In the genomic region with DNA sequence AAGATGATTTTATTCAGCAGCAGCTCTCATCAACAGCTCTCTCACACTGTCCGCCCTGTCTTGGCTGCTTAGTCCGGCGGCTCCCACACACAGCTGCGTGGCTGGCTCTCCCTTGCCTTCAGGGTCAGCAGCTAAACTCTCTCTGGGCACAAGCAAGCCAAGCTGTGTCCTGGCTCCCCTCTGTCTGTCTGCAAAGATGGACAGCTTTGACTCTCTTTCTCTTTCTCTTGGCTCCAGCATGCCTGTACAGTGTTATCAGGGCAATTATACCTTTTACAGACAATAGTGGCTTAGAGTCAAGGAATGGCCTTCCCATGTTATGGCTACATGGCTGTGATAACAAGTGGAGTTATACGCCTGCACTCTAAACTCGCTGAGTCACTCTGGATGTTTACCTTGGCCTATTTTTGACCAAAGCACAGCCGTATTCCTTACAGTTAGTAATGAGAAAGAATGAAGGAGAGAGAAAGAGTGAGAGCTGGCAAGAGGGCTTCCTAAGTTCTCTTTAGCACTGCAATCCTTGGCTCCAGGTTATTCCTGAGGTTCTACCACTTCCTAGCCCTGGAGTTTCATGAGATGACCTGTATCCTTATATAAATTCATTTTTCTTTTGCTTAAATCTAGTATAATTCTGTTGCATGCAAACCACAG, we compare ENCODE assay signal across 1 cellular context.
TF ChIP-seq lines count a peak whose summit lies in the region.

No MANE protein-coding gene starts in this region.

TF ChIP-seq in HepG2, 621 proteins besides CTCF, POLR2A, EP300 and RAD21 (continued from another document and continues in another):
- TF ChIP-seq, protein P1, sequence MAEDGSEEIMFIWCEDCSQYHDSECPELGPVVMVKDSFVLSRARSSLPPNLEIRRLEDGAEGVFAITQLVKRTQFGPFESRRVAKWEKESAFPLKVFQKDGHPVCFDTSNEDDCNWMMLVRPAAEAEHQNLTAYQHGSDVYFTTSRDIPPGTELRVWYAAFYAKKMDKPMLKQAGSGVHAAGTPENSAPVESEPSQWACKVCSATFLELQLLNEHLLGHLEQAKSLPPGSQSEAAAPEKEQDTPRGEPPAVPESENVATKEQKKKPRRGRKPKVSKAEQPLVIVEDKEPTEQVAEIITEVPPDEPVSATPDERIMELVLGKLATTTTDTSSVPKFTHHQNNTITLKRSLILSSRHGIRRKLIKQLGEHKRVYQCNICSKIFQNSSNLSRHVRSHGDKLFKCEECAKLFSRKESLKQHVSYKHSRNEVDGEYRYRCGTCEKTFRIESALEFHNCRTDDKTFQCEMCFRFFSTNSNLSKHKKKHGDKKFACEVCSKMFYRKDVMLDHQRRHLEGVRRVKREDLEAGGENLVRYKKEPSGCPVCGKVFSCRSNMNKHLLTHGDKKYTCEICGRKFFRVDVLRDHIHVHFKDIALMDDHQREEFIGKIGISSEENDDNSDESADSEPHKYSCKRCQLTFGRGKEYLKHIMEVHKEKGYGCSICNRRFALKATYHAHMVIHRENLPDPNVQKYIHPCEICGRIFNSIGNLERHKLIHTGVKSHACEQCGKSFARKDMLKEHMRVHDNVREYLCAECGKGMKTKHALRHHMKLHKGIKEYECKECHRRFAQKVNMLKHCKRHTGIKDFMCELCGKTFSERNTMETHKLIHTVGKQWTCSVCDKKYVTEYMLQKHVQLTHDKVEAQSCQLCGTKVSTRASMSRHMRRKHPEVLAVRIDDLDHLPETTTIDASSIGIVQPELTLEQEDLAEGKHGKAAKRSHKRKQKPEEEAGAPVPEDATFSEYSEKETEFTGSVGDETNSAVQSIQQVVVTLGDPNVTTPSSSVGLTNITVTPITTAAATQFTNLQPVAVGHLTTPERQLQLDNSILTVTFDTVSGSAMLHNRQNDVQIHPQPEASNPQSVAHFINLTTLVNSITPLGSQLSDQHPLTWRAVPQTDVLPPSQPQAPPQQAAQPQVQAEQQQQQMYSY (CRISPR knock-in tag; IDR thresholded peaks at IDR 0.05), result no peak
- TF ChIP-seq SOX5 (CRISPR knock-in tag; IDR thresholded peaks at IDR 0.05; ENCODE audit: borderline replicate concordance), result peak; percentile 77; the same call in 1 of the 2 replicates
- TF ChIP-seq, protein P2, sequence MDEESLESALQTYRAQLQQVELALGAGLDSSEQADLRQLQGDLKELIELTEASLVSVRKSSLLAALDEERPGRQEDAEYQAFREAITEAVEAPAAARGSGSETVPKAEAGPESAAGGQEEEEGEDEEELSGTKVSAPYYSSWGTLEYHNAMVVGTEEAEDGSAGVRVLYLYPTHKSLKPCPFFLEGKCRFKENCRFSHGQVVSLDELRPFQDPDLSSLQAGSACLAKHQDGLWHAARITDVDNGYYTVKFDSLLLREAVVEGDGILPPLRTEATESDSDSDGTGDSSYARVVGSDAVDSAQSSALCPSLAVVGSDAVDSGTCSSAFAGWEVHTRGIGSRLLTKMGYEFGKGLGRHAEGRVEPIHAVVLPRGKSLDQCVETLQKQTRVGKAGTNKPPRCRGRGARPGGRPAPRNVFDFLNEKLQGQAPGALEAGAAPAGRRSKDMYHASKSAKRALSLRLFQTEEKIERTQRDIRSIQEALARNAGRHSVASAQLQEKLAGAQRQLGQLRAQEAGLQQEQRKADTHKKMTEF (CRISPR knock-in tag; IDR thresholded peaks at IDR 0.05), result peak; percentile 45; the same call in 1 of the 2 replicates
- TF ChIP-seq NFE2L2 (IDR thresholded peaks at IDR 0.05; ENCODE audit: low read length), result peak; percentile 98
- TF ChIP-seq FOXK1 (CRISPR knock-in tag; IDR thresholded peaks at IDR 0.05; ENCODE audit: borderline replicate concordance, low read depth), result peak; percentile 75; the same call in 1 of the 2 replicates
- peak; percentile 44; the same call in 1 of the 2 replicates for TF ChIP-seq YEATS2 (CRISPR knock-in tag; IDR thresholded peaks at IDR 0.05; ENCODE audit: borderline replicate concordance)
- TF ChIP-seq, protein P3, sequence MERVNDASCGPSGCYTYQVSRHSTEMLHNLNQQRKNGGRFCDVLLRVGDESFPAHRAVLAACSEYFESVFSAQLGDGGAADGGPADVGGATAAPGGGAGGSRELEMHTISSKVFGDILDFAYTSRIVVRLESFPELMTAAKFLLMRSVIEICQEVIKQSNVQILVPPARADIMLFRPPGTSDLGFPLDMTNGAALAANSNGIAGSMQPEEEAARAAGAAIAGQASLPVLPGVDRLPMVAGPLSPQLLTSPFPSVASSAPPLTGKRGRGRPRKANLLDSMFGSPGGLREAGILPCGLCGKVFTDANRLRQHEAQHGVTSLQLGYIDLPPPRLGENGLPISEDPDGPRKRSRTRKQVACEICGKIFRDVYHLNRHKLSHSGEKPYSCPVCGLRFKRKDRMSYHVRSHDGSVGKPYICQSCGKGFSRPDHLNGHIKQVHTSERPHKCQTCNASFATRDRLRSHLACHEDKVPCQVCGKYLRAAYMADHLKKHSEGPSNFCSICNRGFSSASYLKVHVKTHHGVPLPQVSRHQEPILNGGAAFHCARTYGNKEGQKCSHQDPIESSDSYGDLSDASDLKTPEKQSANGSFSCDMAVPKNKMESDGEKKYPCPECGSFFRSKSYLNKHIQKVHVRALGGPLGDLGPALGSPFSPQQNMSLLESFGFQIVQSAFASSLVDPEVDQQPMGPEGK (CRISPR knock-in tag; IDR thresholded peaks at IDR 0.05), result 0 out of 2 replicates have a peak, but pooled peaks have one; percentile 14
- TF ChIP-seq GATA4 (IDR thresholded peaks at IDR 0.05; ENCODE audit: borderline replicate concordance, low read depth), result no peak
- TF ChIP-seq, protein P4, sequence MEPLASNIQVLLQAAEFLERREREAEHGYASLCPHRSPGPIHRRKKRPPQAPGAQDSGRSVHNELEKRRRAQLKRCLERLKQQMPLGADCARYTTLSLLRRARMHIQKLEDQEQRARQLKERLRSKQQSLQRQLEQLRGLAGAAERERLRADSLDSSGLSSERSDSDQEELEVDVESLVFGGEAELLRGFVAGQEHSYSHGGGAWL (CRISPR knock-in tag; IDR thresholded peaks at IDR 0.05), result 0 out of 2 replicates have a peak, but pooled peaks have one; percentile 38
- TF ChIP-seq THYN1 (CRISPR knock-in tag; IDR thresholded peaks at IDR 0.05; ENCODE audit: borderline replicate concordance, low read depth), result no peak
- TF ChIP-seq ZFX (CRISPR knock-in tag; IDR thresholded peaks at IDR 0.05; ENCODE audit: low read depth), result peak; percentile 92
- TF ChIP-seq, protein P5, sequence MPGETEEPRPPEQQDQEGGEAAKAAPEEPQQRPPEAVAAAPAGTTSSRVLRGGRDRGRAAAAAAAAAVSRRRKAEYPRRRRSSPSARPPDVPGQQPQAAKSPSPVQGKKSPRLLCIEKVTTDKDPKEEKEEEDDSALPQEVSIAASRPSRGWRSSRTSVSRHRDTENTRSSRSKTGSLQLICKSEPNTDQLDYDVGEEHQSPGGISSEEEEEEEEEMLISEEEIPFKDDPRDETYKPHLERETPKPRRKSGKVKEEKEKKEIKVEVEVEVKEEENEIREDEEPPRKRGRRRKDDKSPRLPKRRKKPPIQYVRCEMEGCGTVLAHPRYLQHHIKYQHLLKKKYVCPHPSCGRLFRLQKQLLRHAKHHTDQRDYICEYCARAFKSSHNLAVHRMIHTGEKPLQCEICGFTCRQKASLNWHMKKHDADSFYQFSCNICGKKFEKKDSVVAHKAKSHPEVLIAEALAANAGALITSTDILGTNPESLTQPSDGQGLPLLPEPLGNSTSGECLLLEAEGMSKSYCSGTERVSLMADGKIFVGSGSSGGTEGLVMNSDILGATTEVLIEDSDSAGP (CRISPR knock-in tag; IDR thresholded peaks at IDR 0.05; ENCODE audit: borderline replicate concordance), result peak; percentile 31; the same call in 1 of the 2 replicates
- TF ChIP-seq CHD4 (IDR thresholded peaks at IDR 0.05; ENCODE audit: borderline replicate concordance, low read length), result no peak
- TF ChIP-seq POLR2G (IDR thresholded peaks at IDR 0.05; ENCODE audit: low read depth, low read length), result peak; percentile 69
- TF ChIP-seq KDM4B (CRISPR knock-in tag; IDR thresholded peaks at IDR 0.05), result 0 out of 2 replicates have a peak, but pooled peaks have one; percentile 23
- TF ChIP-seq ZNF451 (CRISPR knock-in tag; IDR thresholded peaks at IDR 0.05), result no peak
- TF ChIP-seq ZNF354B (CRISPR knock-in tag; IDR thresholded peaks at IDR 0.05), result 0 out of 2 replicates have a peak, but pooled peaks have one; percentile 39
- peak; percentile 32; the same call in 1 of the 2 replicates for TF ChIP-seq TAF1 (CRISPR knock-in tag; IDR thresholded peaks at IDR 0.05)
- TF ChIP-seq, protein P6, sequence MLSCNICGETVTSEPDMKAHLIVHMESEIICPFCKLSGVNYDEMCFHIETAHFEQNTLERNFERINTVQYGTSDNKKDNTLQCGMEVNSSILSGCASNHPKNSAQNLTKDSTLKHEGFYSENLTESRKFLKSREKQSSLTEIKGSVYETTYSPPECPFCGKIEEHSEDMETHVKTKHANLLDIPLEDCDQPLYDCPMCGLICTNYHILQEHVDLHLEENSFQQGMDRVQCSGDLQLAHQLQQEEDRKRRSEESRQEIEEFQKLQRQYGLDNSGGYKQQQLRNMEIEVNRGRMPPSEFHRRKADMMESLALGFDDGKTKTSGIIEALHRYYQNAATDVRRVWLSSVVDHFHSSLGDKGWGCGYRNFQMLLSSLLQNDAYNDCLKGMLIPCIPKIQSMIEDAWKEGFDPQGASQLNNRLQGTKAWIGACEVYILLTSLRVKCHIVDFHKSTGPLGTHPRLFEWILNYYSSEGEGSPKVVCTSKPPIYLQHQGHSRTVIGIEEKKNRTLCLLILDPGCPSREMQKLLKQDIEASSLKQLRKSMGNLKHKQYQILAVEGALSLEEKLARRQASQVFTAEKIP (CRISPR knock-in tag; IDR thresholded peaks at IDR 0.05; ENCODE audit: borderline replicate concordance), result no peak
- 0 out of 2 replicates have a peak, but pooled peaks have one; percentile 33 for TF ChIP-seq ZNF335 (CRISPR knock-in tag; IDR thresholded peaks at IDR 0.05)
- TF ChIP-seq MIXL1 (CRISPR knock-in tag; IDR thresholded peaks at IDR 0.05), result peak; percentile 57; the same call in 1 of the 2 replicates
- TF ChIP-seq, protein P7, sequence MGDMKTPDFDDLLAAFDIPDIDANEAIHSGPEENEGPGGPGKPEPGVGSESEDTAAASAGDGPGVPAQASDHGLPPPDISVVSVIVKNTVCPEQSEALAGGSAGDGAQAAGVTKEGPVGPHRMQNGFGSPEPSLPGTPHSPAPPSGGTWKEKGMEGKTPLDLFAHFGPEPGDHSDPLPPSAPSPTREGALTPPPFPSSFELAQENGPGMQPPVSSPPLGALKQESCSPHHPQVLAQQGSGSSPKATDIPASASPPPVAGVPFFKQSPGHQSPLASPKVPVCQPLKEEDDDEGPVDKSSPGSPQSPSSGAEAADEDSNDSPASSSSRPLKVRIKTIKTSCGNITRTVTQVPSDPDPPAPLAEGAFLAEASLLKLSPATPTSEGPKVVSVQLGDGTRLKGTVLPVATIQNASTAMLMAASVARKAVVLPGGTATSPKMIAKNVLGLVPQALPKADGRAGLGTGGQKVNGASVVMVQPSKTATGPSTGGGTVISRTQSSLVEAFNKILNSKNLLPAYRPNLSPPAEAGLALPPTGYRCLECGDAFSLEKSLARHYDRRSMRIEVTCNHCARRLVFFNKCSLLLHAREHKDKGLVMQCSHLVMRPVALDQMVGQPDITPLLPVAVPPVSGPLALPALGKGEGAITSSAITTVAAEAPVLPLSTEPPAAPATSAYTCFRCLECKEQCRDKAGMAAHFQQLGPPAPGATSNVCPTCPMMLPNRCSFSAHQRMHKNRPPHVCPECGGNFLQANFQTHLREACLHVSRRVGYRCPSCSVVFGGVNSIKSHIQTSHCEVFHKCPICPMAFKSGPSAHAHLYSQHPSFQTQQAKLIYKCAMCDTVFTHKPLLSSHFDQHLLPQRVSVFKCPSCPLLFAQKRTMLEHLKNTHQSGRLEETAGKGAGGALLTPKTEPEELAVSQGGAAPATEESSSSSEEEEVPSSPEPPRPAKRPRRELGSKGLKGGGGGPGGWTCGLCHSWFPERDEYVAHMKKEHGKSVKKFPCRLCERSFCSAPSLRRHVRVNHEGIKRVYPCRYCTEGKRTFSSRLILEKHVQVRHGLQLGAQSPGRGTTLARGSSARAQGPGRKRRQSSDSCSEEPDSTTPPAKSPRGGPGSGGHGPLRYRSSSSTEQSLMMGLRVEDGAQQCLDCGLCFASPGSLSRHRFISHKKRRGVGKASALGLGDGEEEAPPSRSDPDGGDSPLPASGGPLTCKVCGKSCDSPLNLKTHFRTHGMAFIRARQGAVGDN (CRISPR knock-in tag; IDR thresholded peaks at IDR 0.05), result peak; percentile 72
- peak; percentile 61; the same call in 1 of the 2 replicates for TF ChIP-seq TARDBP (CRISPR knock-in tag; IDR thresholded peaks at IDR 0.05)
- peak; percentile 87; the same call in 1 of the 2 replicates for TF ChIP-seq ZNF292 (CRISPR knock-in tag; IDR thresholded peaks at IDR 0.05; ENCODE audit: borderline replicate concordance, low read depth)
- TF ChIP-seq ZFP62 (CRISPR knock-in tag; IDR thresholded peaks at IDR 0.05), result no peak
- no peak for TF ChIP-seq HNF4G (IDR thresholded peaks at IDR 0.05; ENCODE audit: borderline replicate concordance, low read depth, low read length)
- no peak for TF ChIP-seq HNF4G (CRISPR knock-in tag; IDR thresholded peaks at IDR 0.05; ENCODE audit: borderline replicate concordance, low read depth)
- peak; percentile 76 for TF ChIP-seq ZNF7 (CRISPR knock-in tag; IDR thresholded peaks at IDR 0.05)
- no peak for TF ChIP-seq FOXP1 (IDR thresholded peaks at IDR 0.05)
- peak; percentile 20; the same call in 1 of the 2 replicates for TF ChIP-seq FOXP1 (CRISPR knock-in tag; IDR thresholded peaks at IDR 0.05)
- TF ChIP-seq DMAP1 (CRISPR knock-in tag; IDR thresholded peaks at IDR 0.05), result 0 out of 2 replicates have a peak, but pooled peaks have one; percentile 36
- peak in 1 of 2 experiments; percentile 33; a peak in 1 of 4 replicates for TF ChIP-seq NR2F1 (CRISPR knock-in tag; IDR thresholded peaks at IDR 0.05)
- TF ChIP-seq SKI (IDR thresholded peaks at IDR 0.05; ENCODE audit: partially characterized antibody), result peak; percentile 29
- peak; percentile 90; the same call in 1 of the 2 replicates for TF ChIP-seq GZF1 (CRISPR knock-in tag; IDR thresholded peaks at IDR 0.05)
- TF ChIP-seq BRD4 (CRISPR knock-in tag; IDR thresholded peaks at IDR 0.05), result peak; percentile 51; the same call in 1 of the 2 replicates
- peak; percentile 56; the same call in 1 of the 2 replicates for TF ChIP-seq JUND (CRISPR knock-in tag; IDR thresholded peaks at IDR 0.05)
- TF ChIP-seq ELF3 (CRISPR knock-in tag; IDR thresholded peaks at IDR 0.05), result peak; percentile 29; the same call in 1 of the 2 replicates
- peak; percentile 41; the same call in 1 of the 2 replicates for TF ChIP-seq SMARCC2 (IDR thresholded peaks at IDR 0.05)
- peak; percentile 83; the same call in 1 of the 2 replicates for TF ChIP-seq HMG20A (CRISPR knock-in tag; IDR thresholded peaks at IDR 0.05; ENCODE audit: borderline replicate concordance)
- TF ChIP-seq ZNF761 (CRISPR knock-in tag; conservative IDR thresholded peaks at IDR 0.05), result no peak
- TF ChIP-seq ASH2L (IDR thresholded peaks at IDR 0.05; ENCODE audit: insufficient read length, low read depth, low read length), result peak; percentile 21
- peak; percentile 76; the same call in 1 of the 2 replicates for TF ChIP-seq FOSL1 (CRISPR knock-in tag; IDR thresholded peaks at IDR 0.05; ENCODE audit: borderline replicate concordance)
